Comparison of ENCODE assay signal across 34 cellular contexts in the genomic region with DNA sequence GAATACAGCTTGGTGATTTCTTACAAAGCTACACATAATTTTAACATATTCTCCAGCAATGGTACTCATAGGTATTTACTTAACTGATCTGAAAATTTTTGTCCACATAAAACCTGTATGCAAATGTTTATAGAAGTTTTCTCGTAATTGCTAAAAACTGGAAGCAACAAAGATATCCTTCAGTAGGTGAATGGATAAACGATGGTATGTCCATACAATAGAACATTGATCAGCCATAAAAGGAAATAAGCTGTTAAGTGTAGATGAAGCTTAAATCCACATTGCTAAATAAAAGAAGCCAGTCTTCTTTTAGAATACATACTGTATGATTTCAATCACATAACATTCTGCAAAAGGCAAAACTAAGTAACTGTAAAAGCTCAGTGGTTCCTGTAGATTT.
"Had no signal": no experiment of that assay in that cellular context is flagged by ENCODE, and none has a peak within 500 bp of the region (broad histone marks: within the 10 kb centered on the region; RNA-seq: fewer than 3 reads in every experiment).

No MANE protein-coding gene starts in this region.

- DNase-seq: Karpas-422, Kasumi-1, MG63, MM.1S, MV-4-11, NCI-H1048, NCI-H1092, NCI-H1092 treated with DMSO at 0.1 percent for 48 hours, NCI-H1105, NCI-H1105 treated with DMSO at 0.1 percent for 48 hours, NCI-H1417, NCI-H1417 treated with DMSO at 0.1 percent for 48 hours, NCI-H1436, NCI-H1436 treated with DMSO at 0.1 percent for 48 hours, NCI-H146, NCI-H1694, NCI-H1694 treated with DMSO at 0.1 percent for 48 hours, NCI-H187, NCI-H187 treated with DMSO at 0.1 percent for 48 hours, NCI-H1930, NCI-H2029, NCI-H2029 treated with DMSO at 0.1 percent for 48 hours, NCI-H2081, NCI-H2081 treated with DMSO at 0.1 percent for 48 hours, NCI-H2107, NCI-H2171, NCI-H2171 treated with DMSO at 0.1 percent for 48 hours, NCI-H2227 treated with DMSO at 0.1 percent for 48 hours, NCI-H226, NCI-H345, NCI-H446, NCI-H446 treated with DMSO at 0.1 percent for 48 hours, NCI-H510A, NCI-H510A treated with DMSO at 0.1 percent for 48 hours had no signal

- H3K9me3 ChIP-seq: MG63 had no signal

- H3K4me3 ChIP-seq: MG63 had no signal

- H3K36me3 ChIP-seq: MG63 had no signal

- H3K27me3 ChIP-seq: MG63 had no signal
